Comparison of ENCODE assay signal across 1 cellular context in the genomic region with DNA sequence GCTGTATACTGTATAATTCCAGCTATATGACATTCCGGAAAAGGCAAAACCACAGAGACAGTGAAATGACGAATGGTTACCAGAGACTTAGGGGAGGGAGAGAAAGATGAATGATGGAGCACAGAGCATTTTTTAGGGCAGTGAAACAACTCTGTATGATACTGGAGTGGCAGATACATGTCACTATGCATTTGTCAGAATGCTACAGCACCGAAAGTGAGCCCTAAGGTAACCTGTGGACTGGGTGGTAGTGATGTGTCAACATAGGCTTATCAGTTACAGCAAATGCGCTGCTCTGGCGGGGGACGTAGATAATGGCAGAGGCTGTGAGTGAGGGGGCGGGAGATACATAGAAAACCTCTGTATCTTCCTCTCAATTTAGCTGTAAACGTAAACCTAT.
A peak's percentile ranks its signal among the peaks of the same experiment; 100 is the strongest.
TF ChIP-seq lines count a peak whose summit lies in the region.

No MANE protein-coding gene starts in this region.

TF ChIP-seq in K562, 482 proteins besides CTCF, POLR2A, EP300 and RAD21 (continued from another document and continues in another):
- no peak for TF ChIP-seq MGA (IDR thresholded peaks at IDR 0.05)
- peak; percentile 30 to 92; a peak in 3 of 4 replicates for TF ChIP-seq RCOR1 (IDR thresholded peaks at IDR 0.05; ENCODE audit: borderline replicate concordance in 1 of 2, low read depth in 2 of 2, low read length in 2 of 2)
- no peak for TF ChIP-seq MED1 (CRISPR knock-in tag; IDR thresholded peaks at IDR 0.05; ENCODE audit: borderline replicate concordance)
- no peak for TF ChIP-seq E4F1 (CRISPR knock-in tag; IDR thresholded peaks at IDR 0.05; ENCODE audit: borderline replicate concordance)
- TF ChIP-seq PRDM10 (IDR thresholded peaks at IDR 0.05; ENCODE audit: partially characterized antibody): peak; percentile 59
- TF ChIP-seq ETV1 (tag; conservative IDR thresholded peaks at IDR 0.05; ENCODE audit: low read depth): no peak; the same call in 1 of the 2 replicates
- TF ChIP-seq ZNF589 (CRISPR knock-in tag; IDR thresholded peaks at IDR 0.05; ENCODE audit: low read depth): no peak
- no peak for TF ChIP-seq PRMT5 (CRISPR knock-in tag; IDR thresholded peaks at IDR 0.05)
- no peak for TF ChIP-seq FIP1L1 (IDR thresholded peaks at IDR 0.05; ENCODE audit: low read depth, low read length, poor library complexity, severe bottlenecking)
- TF ChIP-seq TCF3 (CRISPR knock-in tag; IDR thresholded peaks at IDR 0.05): peak; percentile 93
- no peak for TF ChIP-seq SREBF1 (IDR thresholded peaks at IDR 0.05; ENCODE audit: borderline replicate concordance, low read depth, low read length)
- TF ChIP-seq PHB2 (IDR thresholded peaks at IDR 0.05; ENCODE audit: low read depth): no peak
- TF ChIP-seq, protein P1, sequence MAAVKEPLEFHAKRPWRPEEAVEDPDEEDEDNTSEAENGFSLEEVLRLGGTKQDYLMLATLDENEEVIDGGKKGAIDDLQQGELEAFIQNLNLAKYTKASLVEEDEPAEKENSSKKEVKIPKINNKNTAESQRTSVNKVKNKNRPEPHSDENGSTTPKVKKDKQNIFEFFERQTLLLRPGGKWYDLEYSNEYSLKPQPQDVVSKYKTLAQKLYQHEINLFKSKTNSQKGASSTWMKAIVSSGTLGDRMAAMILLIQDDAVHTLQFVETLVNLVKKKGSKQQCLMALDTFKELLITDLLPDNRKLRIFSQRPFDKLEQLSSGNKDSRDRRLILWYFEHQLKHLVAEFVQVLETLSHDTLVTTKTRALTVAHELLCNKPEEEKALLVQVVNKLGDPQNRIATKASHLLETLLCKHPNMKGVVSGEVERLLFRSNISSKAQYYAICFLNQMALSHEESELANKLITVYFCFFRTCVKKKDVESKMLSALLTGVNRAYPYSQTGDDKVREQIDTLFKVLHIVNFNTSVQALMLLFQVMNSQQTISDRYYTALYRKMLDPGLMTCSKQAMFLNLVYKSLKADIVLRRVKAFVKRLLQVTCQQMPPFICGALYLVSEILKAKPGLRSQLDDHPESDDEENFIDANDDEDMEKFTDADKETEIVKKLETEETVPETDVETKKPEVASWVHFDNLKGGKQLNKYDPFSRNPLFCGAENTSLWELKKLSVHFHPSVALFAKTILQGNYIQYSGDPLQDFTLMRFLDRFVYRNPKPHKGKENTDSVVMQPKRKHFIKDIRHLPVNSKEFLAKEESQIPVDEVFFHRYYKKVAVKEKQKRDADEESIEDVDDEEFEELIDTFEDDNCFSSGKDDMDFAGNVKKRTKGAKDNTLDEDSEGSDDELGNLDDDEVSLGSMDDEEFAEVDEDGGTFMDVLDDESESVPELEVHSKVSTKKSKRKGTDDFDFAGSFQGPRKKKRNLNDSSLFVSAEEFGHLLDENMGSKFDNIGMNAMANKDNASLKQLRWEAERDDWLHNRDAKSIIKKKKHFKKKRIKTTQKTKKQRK (IDR thresholded peaks at IDR 0.05; ENCODE audit: borderline replicate concordance, low read depth, low read length): no peak
- TF ChIP-seq NRF1 (conservative IDR thresholded peaks at IDR 0.05 in 1 of 2, IDR thresholded peaks at IDR 0.05 in 1 of 2): peak; percentile 30 to 44; a peak in 3 of 4 replicates
- TF ChIP-seq GABPB2 (CRISPR knock-in tag; conservative IDR thresholded peaks at IDR 0.05): no peak
- TF ChIP-seq TFE3 (CRISPR knock-in tag; IDR thresholded peaks at IDR 0.05): no peak
- no peak for TF ChIP-seq HNRNPUL1 (IDR thresholded peaks at IDR 0.05; ENCODE audit: low read length)
- no peak for TF ChIP-seq ZNF766 (CRISPR knock-in tag; conservative IDR thresholded peaks at IDR 0.05)
- no peak for TF ChIP-seq BCLAF1 (IDR thresholded peaks at IDR 0.05; ENCODE audit: borderline replicate concordance in 1 of 2, control insufficient read depth in 1 of 2, low read depth in 2 of 2, low read length in 1 of 2)
- TF ChIP-seq DACH1 (IDR thresholded peaks at IDR 0.05; ENCODE audit: partially characterized antibody): no peak
- no peak for TF ChIP-seq ZNF699 (CRISPR knock-in tag; IDR thresholded peaks at IDR 0.05; ENCODE audit: insufficient replicate concordance)
